ENCODE assay signal across 8 cellular contexts in the genomic region with DNA sequence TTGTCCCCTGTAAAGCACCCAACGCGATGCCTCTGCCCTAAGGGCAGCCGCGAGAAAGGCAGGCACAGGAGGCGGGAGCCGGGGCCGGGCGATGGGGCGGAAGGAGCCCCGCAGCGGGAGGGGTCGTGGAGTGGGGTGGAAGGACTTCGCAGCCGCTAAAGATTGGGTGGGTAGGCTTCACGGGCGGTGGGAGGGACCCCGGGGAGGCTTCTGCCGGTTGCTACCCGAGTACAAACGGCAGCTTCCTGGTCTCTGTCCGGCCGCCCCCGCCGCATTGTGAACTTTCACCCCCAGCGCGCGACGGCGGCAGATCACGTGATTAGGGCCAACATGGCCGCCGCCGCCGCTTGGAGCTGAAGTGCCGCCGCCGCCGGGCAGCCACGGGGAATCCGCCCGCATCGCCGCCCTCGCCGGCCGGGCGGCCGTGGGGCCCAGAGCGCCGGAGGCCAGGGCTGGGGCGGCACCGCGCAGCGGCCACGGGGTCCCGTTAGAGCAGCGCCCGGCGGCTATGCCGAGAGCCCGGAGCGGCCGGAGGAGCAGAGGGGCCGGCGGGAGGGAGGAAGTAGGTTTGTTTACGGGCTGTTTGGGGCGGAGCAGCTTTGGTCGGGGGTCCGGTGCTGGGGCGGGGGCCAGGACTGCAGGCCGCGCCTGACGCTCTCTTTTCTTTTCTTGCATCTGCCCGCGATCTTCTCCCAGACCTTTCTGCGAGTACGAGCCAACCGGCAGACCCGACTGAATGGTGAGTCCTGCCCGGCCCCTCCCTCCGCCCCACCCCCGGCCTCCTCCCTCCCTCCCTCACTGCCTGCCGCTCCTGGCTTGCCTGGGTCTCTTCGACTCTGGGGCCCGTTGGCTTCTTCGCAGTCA. TPM values are rescaled to one million over a fixed set of nuclear protein-coding genes. Genes with fewer than 3 reads are reported as not detected.
DNase-seq lines count a peak whose midpoint lies in the region; ATAC-seq and TF ChIP-seq lines count a peak whose summit lies in the region.

No MANE protein-coding gene starts in this region.

- H3K36me3 ChIP-seq in HUES48 (ENCODE audit: control insufficient read depth, insufficient read depth, low read length) (peaks cover 41% of the 10 kb centered on the region), OCI-LY3 (replicated peaks; ENCODE audit: low read depth, low read length) (peaks cover 12% of the 10 kb centered on the region), mucosa of stomach (ENCODE audit: control insufficient read depth, insufficient read depth, low read length) (peaks cover 18% of the 10 kb centered on the region)

- H3K4me1 ChIP-seq in HUES48 (ENCODE audit: control insufficient read depth, insufficient read depth, low read length) (peaks cover 10% of the 10 kb centered on the region), OCI-LY3 (ENCODE audit: low read length) (peaks cover 12% of the 10 kb centered on the region), mucosa of stomach (ENCODE audit: control insufficient read depth, insufficient read depth, low read length) (peaks cover 8% of the 10 kb centered on the region)

- H3K27me3 ChIP-seq in HUES48 (ENCODE audit: control insufficient read depth, insufficient read depth, low read length): no peaks in the 10 kb centered on the region
- H3K27me3 ChIP-seq in OCI-LY3 (ENCODE audit: low read depth, low read length): no peaks in the 10 kb centered on the region
- H3K27me3 ChIP-seq in mucosa of stomach (ENCODE audit: control insufficient read depth, insufficient read depth, low read length): no peaks in the 10 kb centered on the region

- peak overlapping the region; percentile 87 for H3K9ac ChIP-seq in HUES48 (ENCODE audit: low read depth, low read length)
- H3K9ac ChIP-seq in OCI-LY3 (ENCODE audit: low read length): peak overlapping the region; percentile 97
- peak overlapping the region; percentile 86 for H3K9ac ChIP-seq in mucosa of stomach (ENCODE audit: low read length)

- H4K20me1 ChIP-seq in OCI-LY3 (ENCODE audit: insufficient read depth, low read length): no peaks in the 10 kb centered on the region

- H3K79me2 ChIP-seq in OCI-LY3 (ENCODE audit: low read length): peaks cover 18% of the 10 kb centered on the region

- peak; percentile 64 for ATAC-seq in GM21360 (IDR thresholded peaks at IDR 0.05; ENCODE audit: unreplicated experiment)

- DNase-seq in CMK (ENCODE audit: low read depth): peak; percentile 91
- DNase-seq in activated T-cell treated with anti-CD3 and anti-CD28 coated beads for 48 hours (ENCODE audit: low read depth): peak; percentile 88
- DNase-seq in epithelial cell of proximal tubule (ENCODE audit: low read depth): no peak
- DNase-seq in stimulated activated CD8-positive, alpha-beta memory T cell treated with anti-CD3 and anti-CD28 coated beads, Interleukin-4, amount 100 ng/mL, for 4 hours (ENCODE audit: low read depth in 2 of 2, low spot score in 1 of 2): peak; percentile 78 to 84

- H3K9me3 ChIP-seq in HUES48 (ENCODE audit: control insufficient read depth, insufficient read depth, low read length): no peaks in the 10 kb centered on the region
- no peaks in the 10 kb centered on the region for H3K9me3 ChIP-seq in OCI-LY3 (ENCODE audit: insufficient read depth, low read length)
- no peaks in the 10 kb centered on the region for H3K9me3 ChIP-seq in mucosa of stomach (ENCODE audit: control insufficient read depth, low read length)

- H3K27ac ChIP-seq in HUES48 (ENCODE audit: low read depth, low read length) (peak overlapping the region; percentile 98), OCI-LY3 (ENCODE audit: low read length) (peak overlapping the region; percentile 76)

- peak overlapping the region; percentile 68 for H3K4me3 ChIP-seq in HUES48 (ENCODE audit: low read depth, low read length)
- H3K4me3 ChIP-seq in OCI-LY3 (ENCODE audit: low read length): peak overlapping the region; percentile 95
- peak overlapping the region; percentile 72 for H3K4me3 ChIP-seq in epithelial cell of proximal tubule (ENCODE audit: low read depth, low read length)
- peak overlapping the region; percentile 78 for H3K4me3 ChIP-seq in mucosa of stomach (ENCODE audit: low read length)

- peak overlapping the region; percentile 97 for H3K4me2 ChIP-seq in OCI-LY3 (ENCODE audit: low read length)

- TF ChIP-seq CTCF in OCI-LY3 (IDR thresholded peaks at IDR 0.05; ENCODE audit: low read depth, low read length) (no peak), epithelial cell of proximal tubule (conservative IDR thresholded peaks at IDR 0.05; ENCODE audit: low read depth, low read length) (no peak)

- peak overlapping the region; percentile 72 for H2AFZ ChIP-seq in OCI-LY3 (ENCODE audit: low read depth, low read length)

RNA-seq across cellular contexts. Expression of gene TMEM53, which starts 42.4 kb away (rescaled TPM):
- total RNA-seq in epithelial cell of proximal tubule: 6.3 and 9.3 TPM in 2 replicates

RNA-seq across cellular contexts. Expression of gene ARMH1, which starts 42.6 kb away (rescaled TPM):
- not detected in 2 replicates for total RNA-seq in epithelial cell of proximal tubule
